14 cellular contexts compared by ENCODE assay signal in the genomic region with DNA sequence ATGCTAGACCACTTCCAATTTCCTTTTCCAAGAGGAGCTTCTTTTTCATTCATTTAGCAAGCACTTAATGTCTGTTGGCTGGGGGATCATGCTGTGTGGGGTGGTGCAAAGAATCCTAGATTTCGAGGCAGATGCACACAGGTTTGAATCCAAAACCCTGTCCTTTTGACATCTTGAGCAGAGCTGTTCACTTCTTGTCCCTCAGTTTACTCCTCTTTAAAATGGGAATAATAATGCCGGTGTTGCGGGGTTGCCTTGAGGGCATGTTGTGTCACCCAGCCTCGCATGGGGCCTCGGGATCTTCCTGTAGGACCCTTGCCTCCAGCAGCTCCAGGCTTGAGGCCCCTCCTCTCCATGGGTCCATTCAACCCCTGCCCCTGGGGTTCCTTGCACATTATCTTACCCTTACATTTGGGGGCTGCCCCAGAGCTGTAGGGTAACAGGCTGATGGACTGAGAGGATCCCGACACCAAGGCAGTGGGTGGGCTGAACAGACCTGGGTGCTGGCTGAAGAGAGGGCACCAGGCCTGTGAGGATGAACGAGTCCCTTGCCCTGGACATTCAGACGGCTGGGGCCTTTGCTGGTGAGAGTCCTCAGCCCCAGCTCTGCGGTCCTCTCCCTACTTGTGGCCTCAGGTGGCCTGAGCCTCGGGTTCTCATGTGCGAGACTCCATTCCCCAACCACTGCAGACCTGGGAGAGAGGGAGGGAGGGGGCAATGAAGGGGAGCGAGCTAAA.
"Had no signal": no experiment of that assay in that cellular context is flagged by ENCODE, and none has a peak within 500 bp of the region (broad histone marks: within the 10 kb centered on the region; RNA-seq: fewer than 3 reads in every experiment).

No MANE protein-coding gene starts in this region.

- H3K36me3 ChIP-seq: colonic mucosa, neural progenitor cell, pancreas, sigmoid colon, thoracic aorta had no signal

- H3K36me3 Mint-ChIP-seq: activated naive CD8-positive, alpha-beta T cell treated with anti-CD3 and anti-CD28 coated beads for 36 hours; neural progenitor cell had no signal

- H3K9me3 ChIP-seq: body of pancreas, colonic mucosa, pancreas, thoracic aorta had no signal

- H3K4me3 ChIP-seq: body of pancreas, colonic mucosa, neural progenitor cell, pancreas, sigmoid colon, thoracic aorta had no signal

- H3K4me3 Mint-ChIP-seq: activated naive CD8-positive, alpha-beta T cell treated with anti-CD3 and anti-CD28 coated beads for 36 hours; neural progenitor cell had no signal

- H3K27ac Mint-ChIP-seq: activated naive CD8-positive, alpha-beta T cell treated with anti-CD3 and anti-CD28 coated beads for 36 hours; neural progenitor cell had no signal

- H3K4me1 ChIP-seq: body of pancreas, colonic mucosa, pancreas, sigmoid colon had no signal

- H3K27ac ChIP-seq: body of pancreas, colonic mucosa, neural progenitor cell, pancreas, sigmoid colon, thoracic aorta had no signal

- H3K27me3 ChIP-seq: body of pancreas, colonic mucosa, neural progenitor cell, pancreas had no signal

- DNase-seq: activated CD4-positive, alpha-beta T cell treated with anti-CD3 and anti-CD28 coated beads, Interleukin-2, amount 50 U/mL, for 1 hour; activated naive CD8-positive, alpha-beta T cell treated with anti-CD3 and anti-CD28 coated beads for 36 hours; activated T-cell treated with anti-CD3 and anti-CD28 coated beads, Interleukin-2, amount 50 U/mL, for 1 hour; amygdala; body of pancreas; caudate nucleus; colonic mucosa; foreskin fibroblast; sigmoid colon; stimulated activated CD4-positive, alpha-beta T cell treated with anti-CD3 and anti-CD28 coated beads, Interleukin-1b, Interleukin-23, amount 100 ng/mL, for 48 hours; T-helper 2 cell had no signal

- ATAC-seq: body of pancreas, pancreas had no signal

- H3K4me1 Mint-ChIP-seq: activated naive CD8-positive, alpha-beta T cell treated with anti-CD3 and anti-CD28 coated beads for 36 hours had no signal
